ENCODE assay signal across 13 cellular contexts in the genomic region with DNA sequence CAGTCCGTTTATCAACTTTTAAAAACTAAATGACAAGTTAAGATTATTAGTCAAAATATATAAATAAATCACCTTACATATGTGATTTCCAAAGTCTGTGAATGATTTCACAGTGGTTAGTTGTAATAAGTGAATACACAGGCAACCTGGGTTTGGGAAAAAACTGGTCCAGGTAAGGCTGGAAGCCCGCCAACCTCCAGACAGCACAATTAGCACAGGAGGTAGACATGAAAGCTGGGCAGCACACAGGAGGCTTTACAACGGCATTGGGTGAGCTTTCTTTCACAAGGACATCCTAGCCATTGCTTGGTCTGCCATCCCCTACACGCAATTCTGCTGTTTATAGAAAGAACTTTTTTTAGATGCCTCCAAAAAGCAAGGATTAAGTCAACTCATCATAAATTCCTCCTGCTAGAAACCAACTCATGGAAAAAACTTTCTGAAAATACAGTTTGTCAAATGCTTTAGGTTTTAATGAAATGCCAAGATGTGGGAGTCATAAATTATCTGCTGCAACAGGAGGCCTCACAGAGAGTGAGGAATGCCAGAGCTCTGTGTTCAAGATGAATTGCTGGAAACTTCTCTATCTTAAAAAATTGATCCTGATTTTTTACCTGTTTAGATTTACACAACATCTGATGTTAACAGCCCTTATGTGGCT.
DNase-seq lines count a peak whose midpoint lies in the region; FAIRE-seq and TF ChIP-seq lines count a peak whose summit lies in the region.
"Had no signal": no experiment of that assay in that cellular context is flagged by ENCODE, and none has a peak within 500 bp of the region (broad histone marks: within the 10 kb centered on the region; RNA-seq: fewer than 3 reads in every experiment).

No MANE protein-coding gene starts in this region.

- no peak for TF ChIP-seq POLR2A in H54 (IDR thresholded peaks at IDR 0.05; ENCODE audit: low read depth, low read length)

- peaks cover 3% of the 10 kb centered on the region for H3F3A ChIP-seq in smooth muscle cell (ENCODE audit: low read depth)

- no peaks in the 10 kb centered on the region for H4K20me1 ChIP-seq in smooth muscle cell (ENCODE audit: low read depth)

- WGBS in smooth muscle cell (ENCODE audit: low lambda C conversion rate): 43% methylated on average over 4 of the region's 4 CpGs

- H3K4me1 ChIP-seq in smooth muscle cell (ENCODE audit: low read depth): peaks cover 6% of the 10 kb centered on the region

- no peaks in the 10 kb centered on the region for H3K36me3 ChIP-seq in smooth muscle cell (ENCODE audit: low read depth)
- H3K36me3 ChIP-seq: ovary, Peyer's patch had no signal

- peak overlapping the region; percentile 64 for H3K27ac ChIP-seq in smooth muscle cell (ENCODE audit: low read depth)
- H3K27ac ChIP-seq: ovary had no signal

- FAIRE-seq in G401.6 (lab: Jason Lieb, UNC): peak; percentile 100
- no peak for FAIRE-seq in H54 (lab: Jason Lieb, UNC)
- FAIRE-seq: frontal cortex, urothelium cell line had no signal

- H2AFZ ChIP-seq in smooth muscle cell (ENCODE audit: low read depth): no peak overlapping the region

- DNase-seq in NCI-H345 (lab: John Stamatoyannopoulos, UW): peak; percentile 88
- peak; percentile 34 for DNase-seq in fibroblast of gingiva (ENCODE audit: low read depth)
- no peak for DNase-seq in smooth muscle cell (lab: John Stamatoyannopoulos, UW; ENCODE audit: unreplicated experiment)
- no peak for DNase-seq in stimulated activated CD4-positive, alpha-beta T cell treated with anti-CD3 and anti-CD28 coated beads, Interleukin-4, amount 100 ng/mL, for 1 hour
- no peak for DNase-seq in H54 (ENCODE audit: insufficient read length, low spot score)
- DNase-seq in activated gamma-delta T cell treated with Interleukin-2 at 50 U/mL for 16 hours: no peak
- DNase-seq: NCI-H187 treated with DMSO at 0.1 percent for 48 hours, ovary, Peyer's patch had no signal

- H3K27me3 ChIP-seq in smooth muscle cell (ENCODE audit: low read depth): no peaks in the 10 kb centered on the region
- H3K27me3 ChIP-seq: ovary, Peyer's patch had no signal

- H3K4me2 ChIP-seq in smooth muscle cell: peak overlapping the region; percentile 61

- TF ChIP-seq CTCF in smooth muscle cell (IDR thresholded peaks at IDR 0.05; ENCODE audit: borderline replicate concordance, insufficient read depth, poor library complexity, severe bottlenecking): no peak

- no peaks in the 10 kb centered on the region for H3K9me3 ChIP-seq in smooth muscle cell (replicated peaks; ENCODE audit: low read depth)
- H3K9me3 ChIP-seq: ovary, Peyer's patch had no signal

- H3K79me2 ChIP-seq in smooth muscle cell (ENCODE audit: low read depth): no peaks in the 10 kb centered on the region

- H3K4me3 ChIP-seq in smooth muscle cell: no peak overlapping the region
- H3K4me3 ChIP-seq: lung, ovary, Peyer's patch had no signal

- no peak overlapping the region for H3K9ac ChIP-seq in smooth muscle cell (ENCODE audit: low read depth)

Comparison
In these comparisons a context has a peak if more than half of its experiments do, and no peak if none do; other contexts are left out.
1. DNase-seq: peak in NCI-H345 (single experiment) and fibroblast of gingiva (single experiment); none in smooth muscle cell (single experiment), stimulated activated CD4-positive, alpha-beta T cell treated with anti-CD3 and anti-CD28 coated beads, Interleukin-4, amount 100 ng/mL, for 1 hour (single experiment), H54 (single experiment) and activated gamma-delta T cell treated with Interleukin-2 at 50 U/mL for 16 hours (single experiment).